Comparison of ENCODE assay signal across 8 cellular contexts in genomic region chr3:182795383-182795782, GRCh38. TPM values are rescaled to one million over a fixed set of nuclear protein-coding genes. Genes with fewer than 3 reads are reported as not detected.
DNase-seq lines count a peak whose midpoint lies in the region; ATAC-seq, FAIRE-seq and TF ChIP-seq lines count a peak whose summit lies in the region.

No MANE protein-coding gene starts in this region.

- 51 to 67% methylated on average over 3 of the region's 3 CpGs for WGBS in tibial nerve, 2 donors

- no peak for TF ChIP-seq CTCF in tibial nerve (IDR thresholded peaks at IDR 0.05)

- peak; percentile 27 for ATAC-seq in GM21390 (IDR thresholded peaks at IDR 0.05; ENCODE audit: unreplicated experiment)
- no peak for ATAC-seq in stimulated activated memory B cell treated with anti-CD40 and anti-IgM and Interleukin-4, amounts not matched to agents 10 μg/mL and 1 μg/mL and 100 μg/mL, for 72 hours

- H3K4me3 Mint-ChIP-seq in activated T-cell treated with anti-CD3 and anti-CD28 coated beads, Interleukin-2, amount 50 U/mL, for 24 hours = peak overlapping the region; percentile 92
- peak overlapping the region; percentile 93 for H3K4me3 Mint-ChIP-seq in stimulated activated memory B cell treated with anti-CD40 and anti-IgM and Interleukin-4, amounts not matched to agents 10 μg/mL and 1 μg/mL and 100 μg/mL, for 72 hours

- H3K36me3 ChIP-seq in iPS-18a (ENCODE audit: control insufficient read depth, low read depth, low read length) = no peaks in the 10 kb centered on the region
- H3K36me3 ChIP-seq in tibial nerve = no peaks in the 10 kb centered on the region

- H3K9me3 ChIP-seq in iPS-18a (ENCODE audit: control insufficient read depth, low read depth, low read length) = no peaks in the 10 kb centered on the region
- H3K9me3 ChIP-seq in tibial nerve = no peaks in the 10 kb centered on the region

- no peak overlapping the region for H3K27ac ChIP-seq in iPS-18a (ENCODE audit: low read length)
- H3K27ac ChIP-seq in tibial nerve = peak overlapping the region in 1 of 4 donors; percentile 96

- no peaks in the 10 kb centered on the region for H3K9me3 Mint-ChIP-seq in activated T-cell treated with anti-CD3 and anti-CD28 coated beads, Interleukin-2, amount 50 U/mL, for 24 hours
- H3K9me3 Mint-ChIP-seq in stimulated activated memory B cell treated with anti-CD40 and anti-IgM and Interleukin-4, amounts not matched to agents 10 μg/mL and 1 μg/mL and 100 μg/mL, for 72 hours = no peaks in the 10 kb centered on the region

- H3K27ac Mint-ChIP-seq in activated T-cell treated with anti-CD3 and anti-CD28 coated beads, Interleukin-2, amount 50 U/mL, for 24 hours = peak overlapping the region; percentile 96
- H3K27ac Mint-ChIP-seq in stimulated activated memory B cell treated with anti-CD40 and anti-IgM and Interleukin-4, amounts not matched to agents 10 μg/mL and 1 μg/mL and 100 μg/mL, for 72 hours = peak overlapping the region; percentile 93

- H3K4me1 Mint-ChIP-seq in activated T-cell treated with anti-CD3 and anti-CD28 coated beads, Interleukin-2, amount 50 U/mL, for 24 hours (ENCODE audit: low read depth) = peaks cover 43% of the 10 kb centered on the region
- peaks cover 34% of the 10 kb centered on the region for H3K4me1 Mint-ChIP-seq in stimulated activated memory B cell treated with anti-CD40 and anti-IgM and Interleukin-4, amounts not matched to agents 10 μg/mL and 1 μg/mL and 100 μg/mL, for 72 hours

- no peaks in the 10 kb centered on the region for H3K27me3 Mint-ChIP-seq in activated T-cell treated with anti-CD3 and anti-CD28 coated beads, Interleukin-2, amount 50 U/mL, for 24 hours
- no peaks in the 10 kb centered on the region for H3K27me3 Mint-ChIP-seq in stimulated activated memory B cell treated with anti-CD40 and anti-IgM and Interleukin-4, amounts not matched to agents 10 μg/mL and 1 μg/mL and 100 μg/mL, for 72 hours

- no peak for TF ChIP-seq POLR2A in tibial nerve (IDR thresholded peaks at IDR 0.05)

- TF ChIP-seq EP300 in tibial nerve (IDR thresholded peaks at IDR 0.05) = no peak

- peaks cover 6% of the 10 kb centered on the region for H3K4me1 ChIP-seq in iPS-18a (ENCODE audit: control insufficient read depth, low read depth, low read length)
- H3K4me1 ChIP-seq in tibial nerve = peaks cover 0 to 47% (median 20%) of the 10 kb centered on the region in 4 donors

- FAIRE-seq in frontal cortex (lab: Jason Lieb, UNC) = no peak

- H3K9ac ChIP-seq in iPS-18a (ENCODE audit: low read length) = no peak overlapping the region

- H3K27me3 ChIP-seq in iPS-18a (ENCODE audit: control insufficient read depth, insufficient read depth, low read length) (peaks cover 32% of the 10 kb centered on the region), tibial nerve (no peaks in the 10 kb centered on the region)

- peak; percentile 19 for DNase-seq in DMS153 (lab: John Stamatoyannopoulos, UW)
- DNase-seq in M059J (ENCODE audit: low read depth) = peak; percentile 61
- DNase-seq in activated T-cell treated with anti-CD3 and anti-CD28 coated beads, Interleukin-2, amount 50 U/mL, for 24 hours = no peak
- no peak for DNase-seq in frontal cortex (ENCODE audit: low spot score in 2 of 2)
- no peak for DNase-seq in tibial nerve (ENCODE audit: low spot score in 2 of 2)

- peaks cover 34% of the 10 kb centered on the region for H3K36me3 Mint-ChIP-seq in activated T-cell treated with anti-CD3 and anti-CD28 coated beads, Interleukin-2, amount 50 U/mL, for 24 hours (ENCODE audit: low read depth)
- no peaks in the 10 kb centered on the region for H3K36me3 Mint-ChIP-seq in stimulated activated memory B cell treated with anti-CD40 and anti-IgM and Interleukin-4, amounts not matched to agents 10 μg/mL and 1 μg/mL and 100 μg/mL, for 72 hours

- H3K4me3 ChIP-seq in iPS-18a (ENCODE audit: low read length) = peak overlapping the region; percentile 88
- peak overlapping the region in 2 of 4 donors; percentile 79 to 92 for H3K4me3 ChIP-seq in tibial nerve

RNA-seq across cellular contexts. Expression of gene ATP11B, which starts 2.1 kb away (rescaled TPM):
- 33.9 and 47.8 TPM in 2 replicates for total RNA-seq in M059J (2014; rRNA removed; shearing (Covaris generic))
- total RNA-seq in frontal cortex (94.6 TPM), tibial nerve (100 to 1,000 TPM in 2 of 4 donors, 10 to 100 TPM in 2; 80.8 to 114 (median 100) TPM)

Comparison
In these comparisons a context has a peak if more than half of its experiments do, and no peak if none do; other contexts are left out.
1. DNase-seq: peak in DMS153 (single experiment) and M059J (single experiment); none in activated T-cell treated with anti-CD3 and anti-CD28 coated beads, Interleukin-2, amount 50 U/mL, for 24 hours (single experiment), frontal cortex (0 of 2) and tibial nerve (0 of 2).